Comparison of ENCODE assay signal across 32 cellular contexts in genomic region chr22:39577361-39577760, GRCh38. TPM values are rescaled to one million over a fixed set of nuclear protein-coding genes. Genes with fewer than 3 reads are reported as not detected.
"Had no signal": no experiment of that assay in that cellular context is flagged by ENCODE, and none has a peak within 500 bp of the region (broad histone marks: within the 10 kb centered on the region; RNA-seq: fewer than 3 reads in every experiment).

No MANE protein-coding gene starts in this region.

- H3K4me3 Mint-ChIP-seq: activated CD4-positive, alpha-beta memory T cell treated with anti-CD3 and anti-CD28 coated beads for 36 hours; activated CD4-positive, alpha-beta T cell treated with anti-CD3 and anti-CD28 coated beads for 36 hours; activated CD4-positive, alpha-beta T cell treated with anti-CD3 and anti-CD28 coated beads, Interleukin-2, amount 10 ng/mL, durations not matched to agents 24 days and 14 days; activated CD8-positive, alpha-beta memory T cell treated with anti-CD3 and anti-CD28 coated beads, Interleukin-2, amount 10 ng/mL, durations not matched to agents 7 days and 5 days; activated CD8-positive, alpha-beta T cell treated with anti-CD3 and anti-CD28 coated beads, Interleukin-2, amount 10 ng/mL, durations not matched to agents 7 days and 5 days; activated naive CD4-positive, alpha-beta T cell treated with anti-CD3 and anti-CD28 coated beads, Interleukin-2, amount 10 ng/mL, durations not matched to agents 7 days and 5 days; activated naive CD8-positive, alpha-beta T cell treated with anti-CD3 and anti-CD28 coated beads, Interleukin-2, amount 10 ng/mL, durations not matched to agents 7 days and 5 days; activated T-helper 1 cell treated with anti-CD3 and anti-CD28 coated beads, Interleukin-12 subunit alpha, Interleukin-12 subunit beta, Interleukin-2, Interleukin-4 antibody, amounts not matched to agents 30 ng/mL and 10 ng/mL and 1 ng/mL, durations not matched to agents 14 hours and 24 hours and 36 hours; brain; endodermal cell had no signal

- H3K9me3 ChIP-seq: ascending aorta, breast epithelium, colonic mucosa, esophagus muscularis mucosa, gastrocnemius medialis had no signal

- H3K4me1 ChIP-seq: ascending aorta, breast epithelium, colonic mucosa, esophagus muscularis mucosa, gastrocnemius medialis had no signal

- H3K4me3 ChIP-seq: ascending aorta, breast epithelium, cardiac muscle cell, colonic mucosa, dorsolateral prefrontal cortex, esophagus muscularis mucosa, gastrocnemius medialis had no signal

- H3K27me3 Mint-ChIP-seq: activated CD4-positive, alpha-beta memory T cell treated with anti-CD3 and anti-CD28 coated beads for 36 hours; activated CD4-positive, alpha-beta T cell treated with anti-CD3 and anti-CD28 coated beads for 36 hours had no signal

- ATAC-seq: activated CD4-positive, alpha-beta T cell treated with anti-CD3 and anti-CD28 coated beads for 36 hours; activated CD8-positive, alpha-beta memory T cell treated with anti-CD3 and anti-CD28 coated beads, Interleukin-2, amount 10 ng/mL, durations not matched to agents 7 days and 5 days; activated CD8-positive, alpha-beta T cell treated with anti-CD3 and anti-CD28 coated beads, Interleukin-2, amount 10 ng/mL, durations not matched to agents 7 days and 5 days; activated naive CD4-positive, alpha-beta T cell treated with anti-CD3 and anti-CD28 coated beads, Interleukin-2, amount 50 U/mL, for 72 hours; foreskin keratinocyte; gastrocnemius medialis had no signal

- H3K27me3 ChIP-seq: ascending aorta, breast epithelium, cardiac muscle cell, colonic mucosa, foreskin keratinocyte had no signal

- H3K27ac ChIP-seq: ascending aorta, breast epithelium, cardiac muscle cell, colonic mucosa, dorsolateral prefrontal cortex, esophagus muscularis mucosa, foreskin keratinocyte, gastrocnemius medialis had no signal

- H3K36me3 ChIP-seq: ascending aorta, breast epithelium, cardiac muscle cell, colonic mucosa, esophagus muscularis mucosa, gastrocnemius medialis had no signal

- H3K36me3 Mint-ChIP-seq: activated CD4-positive, alpha-beta memory T cell treated with anti-CD3 and anti-CD28 coated beads for 36 hours; activated CD8-positive, alpha-beta memory T cell treated with anti-CD3 and anti-CD28 coated beads, Interleukin-2, amount 10 ng/mL, durations not matched to agents 7 days and 5 days; activated naive CD4-positive, alpha-beta T cell treated with anti-CD3 and anti-CD28 coated beads, Interleukin-2, amount 10 ng/mL, durations not matched to agents 7 days and 5 days; activated naive CD4-positive, alpha-beta T cell treated with anti-CD3 and anti-CD28 coated beads, Interleukin-2, amount 50 U/mL, for 72 hours; activated naive CD8-positive, alpha-beta T cell treated with anti-CD3 and anti-CD28 coated beads, Interleukin-2, amount 10 ng/mL, durations not matched to agents 7 days and 5 days; brain had no signal

- H3K9me3 Mint-ChIP-seq: activated CD4-positive, alpha-beta memory T cell treated with anti-CD3 and anti-CD28 coated beads for 36 hours; activated naive CD4-positive, alpha-beta T cell treated with anti-CD3 and anti-CD28 coated beads, Interleukin-2, amount 10 ng/mL, durations not matched to agents 7 days and 5 days; activated naive CD4-positive, alpha-beta T cell treated with anti-CD3 and anti-CD28 coated beads, Interleukin-2, amount 50 U/mL, for 72 hours; activated naive CD8-positive, alpha-beta T cell treated with anti-CD3 and anti-CD28 coated beads, Interleukin-2, amount 10 ng/mL, durations not matched to agents 7 days and 5 days; activated T-helper 1 cell treated with anti-CD3 and anti-CD28 coated beads, Interleukin-12 subunit alpha, Interleukin-12 subunit beta, Interleukin-2, Interleukin-4 antibody, amounts not matched to agents 30 ng/mL and 10 ng/mL and 1 ng/mL, durations not matched to agents 14 hours and 24 hours and 36 hours; activated T-helper 2 cell treated with anti-CD3 and anti-CD28 coated beads, Interferon-gamma antibody, Interleukin-2, Interleukin-4, amounts not matched to agents 10 μg/mL and 5 μg/mL and 100 μg/mL, durations not matched to agents 14 hours and 24 hours and 36 hours; endodermal cell had no signal

- H3K4me1 Mint-ChIP-seq: activated CD4-positive, alpha-beta T cell treated with anti-CD3 and anti-CD28 coated beads for 36 hours; activated CD4-positive, alpha-beta T cell treated with anti-CD3 and anti-CD28 coated beads, Interleukin-2, amount 10 ng/mL, durations not matched to agents 24 days and 14 days; activated CD8-positive, alpha-beta memory T cell treated with anti-CD3 and anti-CD28 coated beads, Interleukin-2, amount 10 ng/mL, durations not matched to agents 7 days and 5 days; activated naive CD4-positive, alpha-beta T cell treated with anti-CD3 and anti-CD28 coated beads, Interleukin-2, amount 10 ng/mL, durations not matched to agents 7 days and 5 days; activated naive CD8-positive, alpha-beta T cell treated with anti-CD3 and anti-CD28 coated beads, Interleukin-2, amount 10 ng/mL, durations not matched to agents 7 days and 5 days had no signal

- H3K27ac Mint-ChIP-seq: activated CD4-positive, alpha-beta memory T cell treated with anti-CD3 and anti-CD28 coated beads for 36 hours; activated CD4-positive, alpha-beta T cell treated with anti-CD3 and anti-CD28 coated beads for 36 hours; activated CD4-positive, alpha-beta T cell treated with anti-CD3 and anti-CD28 coated beads, Interleukin-2, amount 10 ng/mL, durations not matched to agents 24 days and 14 days; activated CD8-positive, alpha-beta memory T cell treated with anti-CD3 and anti-CD28 coated beads, Interleukin-2, amount 10 ng/mL, durations not matched to agents 7 days and 5 days; activated CD8-positive, alpha-beta T cell treated with anti-CD3 and anti-CD28 coated beads, Interleukin-2, amount 10 ng/mL, durations not matched to agents 7 days and 5 days; activated naive CD4-positive, alpha-beta T cell treated with anti-CD3 and anti-CD28 coated beads, Interleukin-2, amount 10 ng/mL, durations not matched to agents 7 days and 5 days; activated naive CD4-positive, alpha-beta T cell treated with anti-CD3 and anti-CD28 coated beads, Interleukin-2, amount 50 U/mL, for 72 hours; activated naive CD8-positive, alpha-beta T cell treated with anti-CD3 and anti-CD28 coated beads, Interleukin-2, amount 10 ng/mL, durations not matched to agents 7 days and 5 days; activated T-helper 1 cell treated with anti-CD3 and anti-CD28 coated beads, Interleukin-12 subunit alpha, Interleukin-12 subunit beta, Interleukin-2, Interleukin-4 antibody, amounts not matched to agents 30 ng/mL and 10 ng/mL and 1 ng/mL, durations not matched to agents 14 hours and 24 hours and 36 hours; activated T-helper 2 cell treated with anti-CD3 and anti-CD28 coated beads, Interferon-gamma antibody, Interleukin-2, Interleukin-4, amounts not matched to agents 10 μg/mL and 5 μg/mL and 100 μg/mL, durations not matched to agents 14 hours and 24 hours and 36 hours; brain; endodermal cell had no signal

- DNase-seq: activated CD4-positive, alpha-beta memory T cell treated with anti-CD3 and anti-CD28 coated beads for 36 hours; activated CD4-positive, alpha-beta T cell treated with anti-CD3 and anti-CD28 coated beads for 36 hours; activated CD4-positive, alpha-beta T cell treated with anti-CD3 and anti-CD28 coated beads, Interleukin-2, amount 10 ng/mL, durations not matched to agents 24 days and 14 days; activated CD4-positive, CD25-positive, alpha-beta regulatory T cell; activated CD4-positive, CD25-positive, alpha-beta regulatory T cell treated with anti-CD3 and anti-CD28 coated beads, Interleukin-2, amount 50 U/mL, for 72 hours; activated CD8-positive, alpha-beta memory T cell treated with anti-CD3 and anti-CD28 coated beads, Interleukin-2, amount 10 ng/mL, durations not matched to agents 7 days and 5 days; activated CD8-positive, alpha-beta memory T cell treated with anti-CD3 and anti-CD28 coated beads, Interleukin-2, amount 50 U/mL, for 4 hours; activated CD8-positive, alpha-beta T cell treated with anti-CD3 and anti-CD28 coated beads, Interleukin-2, amount 10 ng/mL, durations not matched to agents 7 days and 5 days; activated effector memory CD4-positive, alpha-beta T cell treated with anti-CD3 and anti-CD28 coated beads, Interleukin-2, amount 50 U/mL, for 16 hours; activated naive CD4-positive, alpha-beta T cell treated with anti-CD3 and anti-CD28 coated beads, Interleukin-2, amount 10 ng/mL, durations not matched to agents 7 days and 5 days; activated naive CD8-positive, alpha-beta T cell treated with anti-CD3 and anti-CD28 coated beads, Interleukin-2, amount 10 ng/mL, durations not matched to agents 7 days and 5 days; activated T-cell treated with anti-CD3 and anti-CD28 coated beads, Interleukin-2, amount 50 U/mL, for 1 hour; activated T-cell treated with anti-CD3 and anti-CD28 coated beads, Interleukin-2, amount 50 U/mL, for 48 hours; central memory CD4-positive, alpha-beta T cell; cerebellar nuclear complex; colonic mucosa; dorsolateral prefrontal cortex; effector memory CD4-positive, alpha-beta T cell; endodermal cell; erythroblast; foreskin keratinocyte; gastrocnemius medialis; head of caudate nucleus; T-helper 2 cell had no signal

RNA-seq across cellular contexts. Expression of gene CACNA1I, which starts 6.8 kb away (rescaled TPM):
- total RNA-seq: ascending aorta, gastrocnemius medialis had no signal
- polyA plus RNA-seq: foreskin keratinocyte had no signal
